ENCODE assay signal across 8 cellular contexts in the genomic region with DNA sequence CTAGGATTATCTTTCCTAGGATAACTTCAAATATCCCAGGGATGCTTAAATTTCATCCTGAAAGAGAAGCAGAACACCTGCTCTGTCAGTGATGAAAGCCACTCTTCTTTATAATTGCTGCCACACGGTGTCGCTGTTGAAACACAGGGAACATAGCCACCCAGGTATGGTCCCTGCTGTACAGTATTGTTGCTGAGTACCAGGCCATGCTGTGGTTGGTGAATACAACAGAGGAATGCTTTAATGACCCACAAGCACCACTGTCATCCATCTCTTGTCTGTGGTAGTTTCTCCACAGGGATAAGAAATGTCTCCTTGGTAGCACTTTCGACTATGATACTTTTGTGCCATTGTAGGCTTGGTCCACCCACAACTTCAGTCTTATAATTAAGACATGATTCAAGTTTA.
DNase-seq lines count a peak whose midpoint lies in the region; ATAC-seq and TF ChIP-seq lines count a peak whose summit lies in the region.

No MANE protein-coding gene starts in this region.

- H3K36me3 Mint-ChIP-seq in activated naive CD8-positive, alpha-beta T cell treated with anti-CD3 and anti-CD28 coated beads for 36 hours: no peaks in the 10 kb centered on the region

- H3K36me3 ChIP-seq in MM.1S (replicated peaks; ENCODE audit: insufficient read depth, low read length): no peaks in the 10 kb centered on the region
- no peaks in the 10 kb centered on the region for H3K36me3 ChIP-seq in heart right ventricle

- ATAC-seq in GM21786 (IDR thresholded peaks at IDR 0.05; ENCODE audit: unreplicated experiment) (peak; percentile 80), heart right ventricle (peak in 6 of 8 donors; percentile 69 to 78 (median 74)), GM21576 (IDR thresholded peaks at IDR 0.05; ENCODE audit: unreplicated experiment) (no peak)

- no peaks in the 10 kb centered on the region for H3K27me3 ChIP-seq in MM.1S (replicated peaks; ENCODE audit: insufficient read depth, low read length)
- H3K27me3 ChIP-seq in heart right ventricle: peaks cover 0 to 6% (median 0%) of the 10 kb centered on the region in 7 donors

- TF ChIP-seq CTCF in MM.1S (IDR thresholded peaks at IDR 0.05; ENCODE audit: low read length) (peak; percentile 88), heart right ventricle (IDR thresholded peaks at IDR 0.05) (peak; percentile 68 to 86 (median 81))

- intact Hi-C loops in heart right ventricle (cut with DNase I): loop anchor here in 9 of 10 donors (1.0 to 10.0 kb wide), 14 partner anchors 71 to 270 kb away; a partner anchor contains a TSS

- no peaks in the 10 kb centered on the region for H3K4me1 ChIP-seq in MM.1S (ENCODE audit: low read length)
- peaks cover 0 to 4% (median 0%) of the 10 kb centered on the region in 9 donors for H3K4me1 ChIP-seq in heart right ventricle

- H3K4me1 Mint-ChIP-seq in activated naive CD8-positive, alpha-beta T cell treated with anti-CD3 and anti-CD28 coated beads for 36 hours: peaks cover 2% of the 10 kb centered on the region

- H3K4me3 ChIP-seq in MM.1S (ENCODE audit: low read length) (no peak overlapping the region), heart right ventricle (no peak overlapping the region)

- no peak overlapping the region for H3K9ac ChIP-seq in MM.1S (ENCODE audit: low read length)

- peaks cover 18% of the 10 kb centered on the region for H3K27me3 Mint-ChIP-seq in activated naive CD8-positive, alpha-beta T cell treated with anti-CD3 and anti-CD28 coated beads for 36 hours

- no peaks in the 10 kb centered on the region for H3K9me3 Mint-ChIP-seq in activated naive CD8-positive, alpha-beta T cell treated with anti-CD3 and anti-CD28 coated beads for 36 hours

- H3K4me3 Mint-ChIP-seq in activated naive CD8-positive, alpha-beta T cell treated with anti-CD3 and anti-CD28 coated beads for 36 hours: no peak overlapping the region

- H3K27ac ChIP-seq in MM.1S (ENCODE audit: low read length): no peak overlapping the region
- H3K27ac ChIP-seq in heart right ventricle: no peak overlapping the region

- no peak overlapping the region for H3K27ac Mint-ChIP-seq in activated naive CD8-positive, alpha-beta T cell treated with anti-CD3 and anti-CD28 coated beads for 36 hours

- no peak overlapping the region for H3K4me2 ChIP-seq in MM.1S (ENCODE audit: low read depth, low read length)

- no peak overlapping the region for H2AFZ ChIP-seq in MM.1S (ENCODE audit: low read length)

- no peaks in the 10 kb centered on the region for H4K20me1 ChIP-seq in MM.1S (ENCODE audit: insufficient read depth, low read length)

- peak; percentile 60 for DNase-seq in ELF-1 (ENCODE audit: low read depth, low spot score)
- peak; percentile 68 for DNase-seq in MM.1S
- DNase-seq in SKM-1 (lab: John Stamatoyannopoulos, UW; ENCODE audit: unreplicated experiment): peak; percentile 18
- peak; percentile 46 for DNase-seq in activated naive CD8-positive, alpha-beta T cell treated with anti-CD3 and anti-CD28 coated beads for 36 hours
- DNase-seq in heart right ventricle: peak in 1 of 2 donors; percentile 45
- peak; percentile 58 for DNase-seq in retina

- H3K9me3 ChIP-seq in MM.1S (replicated peaks; ENCODE audit: insufficient read depth, low read length): no peaks in the 10 kb centered on the region
- no peaks in the 10 kb centered on the region for H3K9me3 ChIP-seq in heart right ventricle

- H3F3A ChIP-seq in MM.1S (ENCODE audit: insufficient read depth, low read length): no peaks in the 10 kb centered on the region

- no peaks in the 10 kb centered on the region for H3K9me2 ChIP-seq in MM.1S (replicated peaks; ENCODE audit: insufficient read depth, low read length)

- no peaks in the 10 kb centered on the region for H3K79me2 ChIP-seq in MM.1S (ENCODE audit: low read length)

- 29 to 31% methylated on average over 3 of the region's 3 CpGs for WGBS in heart right ventricle, 2 donors
